ENCODE assay signal across 10 cellular contexts in genomic region chrX:17376381-17377046, GRCh38. TPM values are rescaled to one million over a fixed set of nuclear protein-coding genes. Genes with fewer than 3 reads are reported as not detected.
DNase-seq lines count a peak whose midpoint lies in the region; ATAC-seq and TF ChIP-seq lines count a peak whose summit lies in the region.
"Had no signal": no experiment of that assay in that cellular context is flagged by ENCODE, and none has a peak within 500 bp of the region (broad histone marks: within the 10 kb centered on the region; RNA-seq: fewer than 3 reads in every experiment).

No MANE protein-coding gene starts in this region.

- DNase-seq in G401 (ENCODE audit: low spot score), result peak; percentile 3
- no peak for DNase-seq in NT2/D1 (ENCODE audit: low read depth, low spot score)
- DNase-seq in fibroblast of the aortic adventitia (ENCODE audit: low read depth), result peak; percentile 9
- DNase-seq in putamen (ENCODE audit: low spot score), result no peak
- DNase-seq in NK-92 treated with Interleukin-12 subunit alpha and Interleukin-12 subunit beta, amount 100 ng/mL, for 24 hours (lab: John Stamatoyannopoulos, UW), result no peak
- DNase-seq in left lobe of liver (ENCODE audit: low spot score), result no peak
- DNase-seq in stimulated activated naive CD4-positive, alpha-beta T cell treated with Interleukin-2 at 50 U/mL for 16 hours (lab: John Stamatoyannopoulos, UW), result no peak
- DNase-seq: activated B cell treated with CpG ODN at 0.5 μM for 24 hours had no signal

- peak overlapping the region; percentile 34 for H3K27ac ChIP-seq in rectal smooth muscle tissue (ENCODE audit: low read depth, low read length)
- H3K27ac ChIP-seq: neutrophil had no signal

- H3K4me1 ChIP-seq in NT2/D1 (ENCODE audit: insufficient read depth, insufficient read length) (no peaks in the 10 kb centered on the region), rectal smooth muscle tissue (ENCODE audit: control insufficient read depth, insufficient read depth, low read length) (no peaks in the 10 kb centered on the region)

- peak overlapping the region; percentile 91 for H3K9ac ChIP-seq in NT2/D1 (ENCODE audit: insufficient read length, low read depth)
- no peak overlapping the region for H3K9ac ChIP-seq in rectal smooth muscle tissue (ENCODE audit: low read length)

- in situ Hi-C loops in G401 (cut with HindIII; ENCODE audit: low sequenced_read_pairs), result no loop called here

- no peaks in the 10 kb centered on the region for H3K36me3 ChIP-seq in NT2/D1 (ENCODE audit: insufficient read depth, insufficient read length, low read length)
- H3K36me3 ChIP-seq in rectal smooth muscle tissue (ENCODE audit: control insufficient read depth, insufficient read depth, low read length), result no peaks in the 10 kb centered on the region
- H3K36me3 ChIP-seq: neutrophil had no signal

- H3K27me3 ChIP-seq in NT2/D1 (ENCODE audit: insufficient read depth, insufficient read length) (peaks cover 26% of the 10 kb centered on the region), rectal smooth muscle tissue (ENCODE audit: control insufficient read depth, insufficient read depth, low read length) (no peaks in the 10 kb centered on the region)

- ATAC-seq in left lobe of liver, result no peak

- H3K9me3 ChIP-seq in NT2/D1 (ENCODE audit: insufficient read depth, low read length), result peaks cover 7% of the 10 kb centered on the region
- H3K9me3 ChIP-seq: neutrophil had no signal

- H3K4me3 ChIP-seq in NT2/D1 (ENCODE audit: insufficient read length, low read depth), result peak overlapping the region; percentile 76
- H3K4me3 ChIP-seq in fibroblast of the aortic adventitia (ENCODE audit: low read depth, low read length), result peak overlapping the region; percentile 78
- H3K4me3 ChIP-seq in rectal smooth muscle tissue (ENCODE audit: low read length), result peak overlapping the region; percentile 74

- TF ChIP-seq CTCF in fibroblast of the aortic adventitia (IDR thresholded peaks at IDR 0.05; ENCODE audit: insufficient read depth, low read length), result no peak

RNA-seq across cellular contexts. Expression of gene NHS, which starts 1.5 kb away (rescaled TPM):
- not detected in 2 replicates for total RNA-seq in G401 (2014; rRNA removed; shearing (Covaris generic))
- 1.6 and 11.6 TPM in 2 replicates for total RNA-seq in fibroblast of the aortic adventitia (ENCODE audit: low replicate concordance)
- total RNA-seq in left lobe of liver, result 0.10 TPM
- total RNA-seq: activated B cell treated with CpG ODN at 0.5 μM for 24 hours had no signal

Comparison
In these comparisons a context has a peak if more than half of its experiments do, and no peak if none do; other contexts are left out.
1. DNase-seq: peak in G401 (single experiment) and fibroblast of the aortic adventitia (single experiment); none in NT2/D1 (single experiment), putamen (single experiment), NK-92 treated with Interleukin-12 subunit alpha and Interleukin-12 subunit beta, amount 100 ng/mL, for 24 hours (single experiment), left lobe of liver (single experiment) and stimulated activated naive CD4-positive, alpha-beta T cell treated with Interleukin-2 at 50 U/mL for 16 hours (single experiment).
2. Peak in every context shown above with its lines, with median percentiles within 50 percentile points of each other: H3K4me3 ChIP-seq.